Comparison of ENCODE assay signal across 8 cellular contexts in genomic region chr1:244796719-244797406, GRCh38. TPM values are rescaled to one million over a fixed set of nuclear protein-coding genes. Genes with fewer than 3 reads are reported as not detected.
DNase-seq lines count a peak whose midpoint lies in the region; ATAC-seq and TF ChIP-seq lines count a peak whose summit lies in the region.

No MANE protein-coding gene starts in this region.

- no peak overlapping the region for H3K4me3 ChIP-seq in GM06990 (replicated peaks; ENCODE audit: low read depth, low read length)
- no peak overlapping the region for H3K4me3 ChIP-seq in astrocyte of the spinal cord (ENCODE audit: low read depth, low read length)
- H3K4me3 ChIP-seq in spleen, result no peak overlapping the region

- DNase-seq in GM06990 (ENCODE audit: extremely low read depth, insufficient read length), result no peak
- DNase-seq in NAMALWA (ENCODE audit: low spot score), result peak; percentile 67
- DNase-seq in T-helper 2 cell, result peak in 4 of 5 experiments; percentile 16 to 41 (median 28)
- DNase-seq in astrocyte of the spinal cord (ENCODE audit: low read depth, low spot score), result peak; percentile 67
- DNase-seq in iPS DF 4.7 (ENCODE audit: extremely low read depth, low spot score), result peak; percentile 56
- DNase-seq in spleen, result no peak

- peak; percentile 69 for TF ChIP-seq CTCF in GM06990 (IDR thresholded peaks at IDR 0.05; ENCODE audit: insufficient read depth, low read length, poor library complexity, severe bottlenecking)
- peak; percentile 79 for TF ChIP-seq CTCF in astrocyte of the spinal cord (IDR thresholded peaks at IDR 0.05; ENCODE audit: low read depth, low read length)
- TF ChIP-seq CTCF in spleen (IDR thresholded peaks at IDR 0.05 in 8 of 11, conservative IDR thresholded peaks at IDR 0.05 in 3 of 11), result peak; percentile 78 to 93 (median 89)

- H3K9me3 ChIP-seq in spleen, result no peaks in the 10 kb centered on the region

- in situ Hi-C loops in astrocyte of the spinal cord (cut with HindIII; ENCODE audit: low sequenced_read_pairs), result no loop called here

- WGBS in spleen, 5 donors, result 43 to 48% (median 45%) methylated on average over 10 of the region's 10 CpGs

- H3K4me1 ChIP-seq in spleen, result peaks cover 0 to 13% (median 5%) of the 10 kb centered on the region in 6 donors

- no peak for TF ChIP-seq POLR2A in spleen (IDR thresholded peaks at IDR 0.05)

- H3K27ac ChIP-seq in spleen, result no peak overlapping the region

- H3K36me3 ChIP-seq in GM06990 (ENCODE audit: control insufficient read depth, insufficient read depth, low read length), result no peaks in the 10 kb centered on the region
- no peaks in the 10 kb centered on the region for H3K36me3 ChIP-seq in spleen

- H3K27me3 ChIP-seq in GM06990 (replicated peaks; ENCODE audit: control insufficient read depth, insufficient read depth, low read length), result no peaks in the 10 kb centered on the region
- H3K27me3 ChIP-seq in spleen (replicated peaks in 1 of 7), result peaks cover 0 to 22% (median 0%) of the 10 kb centered on the region in 7 donors

- ATAC-seq in GM18858 (IDR thresholded peaks at IDR 0.05; ENCODE audit: unreplicated experiment) (no peak), HG03280 (IDR thresholded peaks at IDR 0.05; ENCODE audit: unreplicated experiment) (no peak)

- intact Hi-C loops in spleen (cut with DNase I; ENCODE audit: low total_unique reads), result loop anchor here (2.0 kb wide), 1 partner anchor 194 kb away; no protein-coding TSS in a partner anchor

RNA-seq across cellular contexts. Expression of gene COX20, which starts 38.6 kb away (rescaled TPM):
- 10 to 100 TPM; 20.7 to 30.9 (median 23.2) TPM for total RNA-seq in spleen
- polyA plus RNA-seq in spleen, result 10 to 100 TPM; 38.4 to 45.4 (median 39.6) TPM

Comparison
In these comparisons a context has a peak if more than half of its experiments do, and no peak if none do; other contexts are left out.
1. DNase-seq: peak in NAMALWA (single experiment), T-helper 2 cell (4 of 5), astrocyte of the spinal cord (single experiment) and iPS DF 4.7 (single experiment); none in GM06990 (single experiment) and spleen (single experiment).
2. Peak in every context shown above with its lines, with median percentiles within 50 percentile points of each other: CTCF ChIP-seq.